ENCODE assay signal across 13 cellular contexts in the genomic region with DNA sequence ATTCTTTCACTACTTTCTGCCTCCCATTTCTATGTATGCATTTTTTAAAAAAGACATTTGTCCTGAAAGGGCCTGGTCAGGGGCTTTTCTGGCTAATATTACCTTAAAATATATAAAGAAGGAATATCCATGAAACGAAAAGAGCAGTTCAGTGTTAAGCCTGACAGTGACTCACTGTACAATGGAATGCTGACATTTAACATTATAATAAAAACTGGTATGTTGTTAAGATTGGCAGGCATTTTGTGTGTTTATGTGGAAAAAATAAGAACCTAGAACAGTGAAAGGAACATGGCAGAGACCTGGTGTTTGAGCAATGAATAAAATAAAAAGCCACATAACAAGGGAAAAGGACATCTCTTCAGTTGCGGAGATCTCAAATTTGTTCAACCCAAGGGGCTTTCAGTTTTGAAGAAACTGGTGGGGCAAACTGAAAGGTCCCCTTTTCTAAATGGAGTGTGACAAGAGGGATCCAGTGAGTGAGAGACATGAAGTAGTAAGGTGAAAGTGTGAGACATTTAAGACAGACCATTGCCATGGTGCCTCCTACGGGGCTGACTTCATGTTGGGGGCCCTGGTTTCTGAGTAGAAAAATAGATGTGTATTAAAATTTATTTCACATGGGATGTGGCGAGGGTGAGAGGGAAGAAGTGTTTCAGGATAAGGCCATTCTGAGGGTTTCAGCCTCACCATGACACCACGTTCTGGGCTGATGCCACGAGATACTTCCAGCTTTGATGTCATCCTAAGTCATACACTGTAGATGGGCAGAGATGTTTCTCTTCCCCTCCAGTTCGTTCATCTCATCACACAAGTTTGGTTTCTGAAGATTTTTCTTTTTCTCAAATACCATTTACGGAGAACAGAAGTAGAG.
DNase-seq lines count a peak whose midpoint lies in the region; ATAC-seq and TF ChIP-seq lines count a peak whose summit lies in the region.
"Had no signal": no experiment of that assay in that cellular context is flagged by ENCODE, and none has a peak within 500 bp of the region (broad histone marks: within the 10 kb centered on the region; RNA-seq: fewer than 3 reads in every experiment).

No MANE protein-coding gene starts in this region.

- H3K9me3 Mint-ChIP-seq in CD4-positive, alpha-beta memory T cell = no peaks in the 10 kb centered on the region
- H3K9me3 Mint-ChIP-seq in chondrocyte (ENCODE audit: low read depth) = no peaks in the 10 kb centered on the region
- H3K9me3 Mint-ChIP-seq: brain had no signal

- CTCF ChIA-PET in CD4-positive, alpha-beta memory T cell (lab: Charles Lee; ENCODE audit: partially characterized antibody) = no interaction called here

- H3K79me2 ChIP-seq in osteoblast (ENCODE audit: insufficient read depth, low read length) = no peaks in the 10 kb centered on the region

- no peaks in the 10 kb centered on the region for H3K27me3 Mint-ChIP-seq in CD4-positive, alpha-beta memory T cell
- H3K27me3 Mint-ChIP-seq in chondrocyte (ENCODE audit: low read depth) = no peaks in the 10 kb centered on the region
- H3K27me3 Mint-ChIP-seq: brain had no signal

- peaks cover 35 to 68% (median 50%) of the 10 kb centered on the region in 4 donors for H3K4me1 Mint-ChIP-seq in CD4-positive, alpha-beta memory T cell
- H3K4me1 Mint-ChIP-seq in chondrocyte (ENCODE audit: low read depth) = peaks cover 41% of the 10 kb centered on the region
- H3K4me1 Mint-ChIP-seq: brain had no signal

- 87% methylated on average over 7 of the region's 8 CpGs for WGBS in HUES64
- 86% methylated on average over 8 of the region's 8 CpGs for WGBS in prostate gland

- peaks cover 6 to 21% of the 10 kb centered on the region in 2 donors for H3K36me3 Mint-ChIP-seq in CD4-positive, alpha-beta memory T cell
- no peaks in the 10 kb centered on the region for H3K36me3 Mint-ChIP-seq in chondrocyte (ENCODE audit: low read depth)

- TF ChIP-seq CTCF in chondrocyte (IDR thresholded peaks at IDR 0.05) (no peak), osteoblast (IDR thresholded peaks at IDR 0.05; ENCODE audit: extremely low read depth, low read depth, low read length) (no peak), prostate gland (IDR thresholded peaks at IDR 0.05) (no peak)

- H3K36me3 ChIP-seq in CD4-positive, alpha-beta memory T cell (ENCODE audit: insufficient read depth, low read length) = no peaks in the 10 kb centered on the region
- H3K36me3 ChIP-seq in HUES64 (ENCODE audit: insufficient read depth, low read length) = no peaks in the 10 kb centered on the region
- H3K36me3 ChIP-seq in osteoblast (ENCODE audit: insufficient read depth, low read length) = no peaks in the 10 kb centered on the region
- no peaks in the 10 kb centered on the region for H3K36me3 ChIP-seq in prostate gland
- H3K36me3 ChIP-seq: right lobe of liver had no signal

- no peak overlapping the region for H2AFZ ChIP-seq in osteoblast (ENCODE audit: low read length)

- POLR2A ChIA-PET in CD4-positive, alpha-beta memory T cell (lab: Charles Lee; ENCODE audit: partially characterized antibody) = interaction anchor here (2.3 to 3.9 kb wide), 3 partner anchors 14 to 325 kb away, joined by 10 to 53 read pairs (median 51); a partner anchor contains a TSS

- no peak overlapping the region for H3K9ac ChIP-seq in HUES64 (ENCODE audit: low read depth, low read length)

- TF ChIP-seq POLR2A in prostate gland (IDR thresholded peaks at IDR 0.05) (no peak), GM18505 (IDR thresholded peaks at IDR 0.05; ENCODE audit: borderline replicate concordance, extremely low read depth, insufficient read depth, insufficient read length) (no peak)

- H3K4me2 ChIP-seq in osteoblast (ENCODE audit: insufficient read depth, low read length) = peak overlapping the region; percentile 7

- peak overlapping the region in 1 of 8 donors; percentile 11 for H3K4me3 Mint-ChIP-seq in CD4-positive, alpha-beta memory T cell
- H3K4me3 Mint-ChIP-seq in chondrocyte (ENCODE audit: unreplicated experiment) = no peak overlapping the region
- H3K4me3 Mint-ChIP-seq: brain had no signal

- DNase-seq in CD4-positive, alpha-beta memory T cell = no peak
- DNase-seq in chondrocyte (ENCODE audit: low spot score) = no peak
- DNase-seq in osteoblast (ENCODE audit: insufficient read length, low spot score, missing footprints) = no peak
- DNase-seq in prostate gland (ENCODE audit: low spot score) = no peak
- DNase-seq in G401 (ENCODE audit: low spot score) = no peak
- DNase-seq: erythroblast, Karpas-422, OCI-M1, right lobe of liver had no signal

- no peak overlapping the region for H3K27ac ChIP-seq in CD4-positive, alpha-beta memory T cell (ENCODE audit: low read depth, low read length)
- H3K27ac ChIP-seq in HUES64 (ENCODE audit: low read depth, low read length) = peak overlapping the region; percentile 56
- peak overlapping the region; percentile 35 for H3K27ac ChIP-seq in osteoblast (ENCODE audit: low read depth, low read length)
- no peak overlapping the region for H3K27ac ChIP-seq in prostate gland
- H3K27ac ChIP-seq: right lobe of liver had no signal

- peak overlapping the region in 6 of 7 donors; percentile 18 to 88 (median 64) for H3K27ac Mint-ChIP-seq in CD4-positive, alpha-beta memory T cell
- peak overlapping the region; percentile 84 for H3K27ac Mint-ChIP-seq in chondrocyte (ENCODE audit: unreplicated experiment)

- in situ Hi-C loops in G401 (cut with HindIII; ENCODE audit: low sequenced_read_pairs) = no loop called here

- intact Hi-C loops in CD4-positive, alpha-beta memory T cell (cut with micrococcal nuclease) = loop anchor here (5.0 to 10.0 kb wide), 3 partner anchors 125 to 305 kb away; no protein-coding TSS in a partner anchor
- intact Hi-C loops in prostate gland (cut with DNase I) = no loop called here

- H4K20me1 ChIP-seq in osteoblast (ENCODE audit: insufficient read depth, low read length) = no peaks in the 10 kb centered on the region

- H3K4me1 ChIP-seq in CD4-positive, alpha-beta memory T cell (ENCODE audit: insufficient read depth, low read length) = peaks cover 50% of the 10 kb centered on the region
- H3K4me1 ChIP-seq in HUES64 (ENCODE audit: insufficient read depth, low read length) (peaks cover 36% of the 10 kb centered on the region), osteoblast (ENCODE audit: insufficient read depth, low read length) (peaks cover 22% of the 10 kb centered on the region), prostate gland (replicated peaks) (no peaks in the 10 kb centered on the region)
- H3K4me1 ChIP-seq: right lobe of liver had no signal

- ATAC-seq in GM19397 (IDR thresholded peaks at IDR 0.05; ENCODE audit: unreplicated experiment) = no peak
- ATAC-seq in GM18505 (IDR thresholded peaks at IDR 0.05; ENCODE audit: unreplicated experiment) = no peak
- ATAC-seq: right lobe of liver had no signal

- H3K27me3 ChIP-seq in CD4-positive, alpha-beta memory T cell (ENCODE audit: insufficient read depth, low read length) = no peaks in the 10 kb centered on the region
- H3K27me3 ChIP-seq in HUES64 (ENCODE audit: insufficient read depth, low read length) = no peaks in the 10 kb centered on the region
- no peaks in the 10 kb centered on the region for H3K27me3 ChIP-seq in osteoblast (ENCODE audit: insufficient read depth, low read length)
- H3K27me3 ChIP-seq in prostate gland (replicated peaks; ENCODE audit: insufficient read depth) = no peaks in the 10 kb centered on the region
- H3K27me3 ChIP-seq: right lobe of liver had no signal

- H3K4me3 ChIP-seq in CD4-positive, alpha-beta memory T cell (ENCODE audit: low read length in 2 of 2) = no peak overlapping the region
- no peak overlapping the region for H3K4me3 ChIP-seq in HUES64 (ENCODE audit: low read length)
- H3K4me3 ChIP-seq in osteoblast (ENCODE audit: insufficient read depth, low read length) = no peak overlapping the region
- H3K4me3 ChIP-seq in prostate gland = no peak overlapping the region
- H3K4me3 ChIP-seq: right lobe of liver had no signal

- no peaks in the 10 kb centered on the region for H3K9me3 ChIP-seq in CD4-positive, alpha-beta memory T cell (ENCODE audit: control insufficient read depth in 1 of 2, low read length in 2 of 2)
- no peaks in the 10 kb centered on the region for H3K9me3 ChIP-seq in HUES64 (ENCODE audit: insufficient read depth, low read depth, low read length)
- no peaks in the 10 kb centered on the region for H3K9me3 ChIP-seq in osteoblast (ENCODE audit: low read depth, low read length)
- H3K9me3 ChIP-seq in prostate gland = no peaks in the 10 kb centered on the region
- H3K9me3 ChIP-seq: right lobe of liver had no signal

Comparison
In these comparisons a context has a peak if more than half of its experiments do, and no peak if none do; other contexts are left out.
1. H3K27ac ChIP-seq: peak in HUES64 (single experiment) and osteoblast (single experiment); none in CD4-positive, alpha-beta memory T cell (single experiment) and prostate gland (0 of 2).